ENCODE assay signal across 8 cellular contexts in genomic region chr12:56193025-56193578, GRCh38. TPM values are rescaled to one million over a fixed set of nuclear protein-coding genes. Genes with fewer than 3 reads are reported as not detected.
A peak's percentile ranks its signal among the peaks of the same experiment; 100 is the strongest.
DNase-seq lines count a peak whose midpoint lies in the region; ATAC-seq, FAIRE-seq and TF ChIP-seq lines count a peak whose summit lies in the region.

No MANE protein-coding gene starts in this region.

- peak overlapping the region in 1 of 2 donors; percentile 2 for H3K4me3 ChIP-seq in kidney (ENCODE audit: low read length in 2 of 2)

- H3K27ac ChIP-seq in kidney (ENCODE audit: low read depth in 2 of 2, low read length in 2 of 2), result no peak overlapping the region

- no peaks in the 10 kb centered on the region for H3K36me3 ChIP-seq in kidney (ENCODE audit: control insufficient read depth in 1 of 2, insufficient read depth in 2 of 2, low read length in 2 of 2)

- FAIRE-seq in GM19239 (lab: Jason Lieb, UNC), result peak; percentile 86
- peak; percentile 88 for FAIRE-seq in kidney (lab: Jason Lieb, UNC)

- peaks cover 5 to 11% of the 10 kb centered on the region in 2 donors for H3K4me1 ChIP-seq in kidney (ENCODE audit: control insufficient read depth in 1 of 2, insufficient read depth in 1 of 2, low read depth in 1 of 2, low read length in 2 of 2)

- no peak overlapping the region for H3K9ac ChIP-seq in kidney (ENCODE audit: low read length in 2 of 2)

- H3K9me3 ChIP-seq in kidney (ENCODE audit: control insufficient read depth in 1 of 2, low read length in 2 of 2), result no peaks in the 10 kb centered on the region

- no peak for ATAC-seq in HG03108 (IDR thresholded peaks at IDR 0.05; ENCODE audit: unreplicated experiment)

- intact Hi-C loops in kidney (cut with DNase I), result no loop called here

- DNase-seq in AG08395 (ENCODE audit: low spot score) (peak; percentile 66), GM19239 (ENCODE audit: insufficient read length, low spot score) (peak; percentile 63), NCI-H2171 (lab: John Stamatoyannopoulos, UW) (peak; percentile 81), UCSD-AML1 (lab: John Stamatoyannopoulos, UW; ENCODE audit: unreplicated experiment) (peak; percentile 16), brain pericyte (ENCODE audit: low read depth, low spot score) (peak; percentile 29), kidney (no peak)
- peak; percentile 70 for DNase-seq in stimulated activated CD4-positive, alpha-beta T cell treated with anti-CD3 and anti-CD28 coated beads, Interleukin-1b, Interleukin-23, amount 100 ng/mL, for 48 hours

- TF ChIP-seq CTCF in kidney (IDR thresholded peaks at IDR 0.05; ENCODE audit: borderline replicate concordance, extremely low read depth, insufficient read depth), result peak; percentile 75

RNA-seq across cellular contexts. Expression of gene SMARCC2, which starts 3.8 kb away (rescaled TPM):
- total RNA-seq in kidney, result 112 TPM
- polyA plus RNA-seq in kidney (ENCODE audit: insufficient read depth, low read depth, low replicate concordance), result 18.8 TPM

RNA-seq across cellular contexts. Expression of gene RNF41, which starts 28.6 kb away (rescaled TPM):
- 45.5 TPM for total RNA-seq in kidney
- polyA plus RNA-seq in kidney (ENCODE audit: insufficient read depth, low read depth, low replicate concordance), result 17.6 TPM

RNA-seq across cellular contexts. Expression of gene NABP2, which starts 31.0 kb away (rescaled TPM):
- 31.0 TPM for total RNA-seq in kidney
- 42.3 TPM for polyA plus RNA-seq in kidney (ENCODE audit: insufficient read depth, low read depth, low replicate concordance)

RNA-seq across cellular contexts. Expression of gene MYL6, which starts 34.9 kb away (rescaled TPM):
- 1,630 TPM for total RNA-seq in kidney
- polyA plus RNA-seq in kidney (ENCODE audit: insufficient read depth, low read depth, low replicate concordance), result 4,190 TPM

RNA-seq across cellular contexts. Expression of gene SLC39A5, which starts 36.7 kb away (rescaled TPM):
- 5.1 TPM for total RNA-seq in kidney
- polyA plus RNA-seq in kidney (ENCODE audit: insufficient read depth, low read depth, low replicate concordance), result 164 TPM
